Comparison of ENCODE assay signal across 16 cellular contexts in the genomic region with DNA sequence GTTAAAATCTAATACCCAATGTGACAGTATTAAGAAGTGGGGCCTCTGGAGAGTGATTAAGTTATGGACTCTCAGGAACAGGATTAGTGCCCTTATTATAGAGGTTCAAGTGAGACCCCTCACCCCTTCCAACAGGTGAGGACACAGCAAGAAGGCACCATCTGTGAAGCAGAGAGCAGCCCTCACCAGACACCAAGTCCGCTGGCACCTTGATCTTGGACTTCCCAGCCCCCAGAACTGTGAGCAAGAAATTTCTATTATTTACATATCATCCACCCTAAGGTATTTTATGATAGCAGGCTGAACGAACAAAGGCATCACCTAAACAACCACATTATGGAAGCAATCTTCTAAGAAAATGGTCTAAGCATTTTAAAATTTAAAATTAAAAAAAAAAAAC. TPM values are rescaled to one million over a fixed set of nuclear protein-coding genes. Genes with fewer than 3 reads are reported as not detected.
A peak's percentile ranks its signal among the peaks of the same experiment; 100 is the strongest.
DNase-seq lines count a peak whose midpoint lies in the region; ATAC-seq and TF ChIP-seq lines count a peak whose summit lies in the region.
"Had no signal": no experiment of that assay in that cellular context is flagged by ENCODE, and none has a peak within 500 bp of the region (broad histone marks: within the 10 kb centered on the region; RNA-seq: fewer than 3 reads in every experiment).

No MANE protein-coding gene starts in this region.

- intact Hi-C loops in transverse colon (cut with DNase I; ENCODE audit: low total_unique reads), result no loop called here

- H3K36me3 ChIP-seq in BLaER1 (peaks cover 27% of the 10 kb centered on the region), KOPT-K1 (ENCODE audit: insufficient read depth, low read length) (peaks cover 20% of the 10 kb centered on the region), rectal smooth muscle tissue (ENCODE audit: control insufficient read depth, insufficient read depth, low read length) (no peaks in the 10 kb centered on the region), transverse colon (no peaks in the 10 kb centered on the region)
- H3K36me3 ChIP-seq: HAP-1 had no signal

- WGBS in transverse colon (ENCODE audit: low coverage in 1 of 2), 2 donors, result 79 to 87% methylated on average over 2 of the region's 2 CpGs

- ATAC-seq in HG03378 (IDR thresholded peaks at IDR 0.05; ENCODE audit: unreplicated experiment) (no peak), GM19035 (IDR thresholded peaks at IDR 0.05; ENCODE audit: unreplicated experiment) (no peak)
- ATAC-seq: CD8-positive, alpha-beta T cell; GM12878 had no signal

- TF ChIP-seq EP300 in transverse colon (IDR thresholded peaks at IDR 0.05; ENCODE audit: low read depth), result no peak

- in situ Hi-C loops in transverse colon (cut with MboI; ENCODE audit: low pct_ligation_motif_present in 1 of 4, low pct_unique_long_range_greater_than_20kb in 1 of 4, low sequenced_read_pairs in 3 of 4), result no loop called here

- H3K4me2 ChIP-seq in BLaER1, result 0 out of 2 replicates have a peak overlapping the region, but pooled peaks have one; percentile 90

- H3K9me3 ChIP-seq in BLaER1 (no peaks in the 10 kb centered on the region), KOPT-K1 (ENCODE audit: insufficient read depth, low read length, poor library complexity, severe bottlenecking) (no peaks in the 10 kb centered on the region), transverse colon (no peaks in the 10 kb centered on the region)
- H3K9me3 ChIP-seq: HAP-1 had no signal

- H3K27ac ChIP-seq in BLaER1 (no peak overlapping the region), KOPT-K1 (ENCODE audit: low read depth, low read length, poor library complexity, severe bottlenecking) (peak overlapping the region; percentile 76), rectal smooth muscle tissue (ENCODE audit: low read depth, low read length) (peak overlapping the region; percentile 66), transverse colon (peak overlapping the region in 3 of 4 donors; percentile 11 to 96 (median 33))
- H3K27ac ChIP-seq: BLaER1 treated with 17β-estradiol and CSF1 and Interleukin-3, amounts not matched to agents 10 nM and 100 nM; GM23248 had no signal

- TF ChIP-seq POLR2A in transverse colon (IDR thresholded peaks at IDR 0.05), result no peak

- H3K9ac ChIP-seq in BLaER1, result no peak overlapping the region
- no peak overlapping the region for H3K9ac ChIP-seq in rectal smooth muscle tissue (ENCODE audit: low read length)
- H3K9ac ChIP-seq: BLaER1 treated with 17β-estradiol and CSF1 and Interleukin-3, amounts not matched to agents 10 nM and 100 nM; GM23248 had no signal

- H3K27me3 ChIP-seq in BLaER1 (no peaks in the 10 kb centered on the region), rectal smooth muscle tissue (ENCODE audit: control insufficient read depth, insufficient read depth, low read length) (no peaks in the 10 kb centered on the region), transverse colon (no peaks in the 10 kb centered on the region)

- H3K4me1 ChIP-seq in BLaER1 (peaks cover 60% of the 10 kb centered on the region), rectal smooth muscle tissue (ENCODE audit: control insufficient read depth, insufficient read depth, low read length) (peaks cover 34% of the 10 kb centered on the region), transverse colon (peaks cover 0 to 28% (median 15%) of the 10 kb centered on the region in 4 donors)

- TF ChIP-seq CTCF in transverse colon (IDR thresholded peaks at IDR 0.05), result no peak

- H4K20me1 ChIP-seq in BLaER1, result peaks cover 95% of the 10 kb centered on the region

- H3K4me3 ChIP-seq in BLaER1 (no peak overlapping the region), rectal smooth muscle tissue (ENCODE audit: low read length) (no peak overlapping the region), transverse colon (no peak overlapping the region)
- H3K4me3 ChIP-seq: BLaER1 treated with 17β-estradiol and CSF1 and Interleukin-3, amounts not matched to agents 10 nM and 100 nM; GM12878; GM23248; HAP-1 had no signal

- DNase-seq in transverse colon (no peak), cerebellar nuclear complex (lab: John Stamatoyannopoulos, UW) (no peak)
- DNase-seq: 8988T; Calu3; CD8-positive, alpha-beta T cell; DMS79 treated with DMSO at 0.1 percent for 48 hours; EL; GM23248 had no signal

RNA-seq across cellular contexts. Expression of gene HDAC4, which starts 59.0 kb away (rescaled TPM):
- 100 to 1,000 TPM in 2 of 4 donors, 10 to 100 TPM in 2; 33.9 to 192 (median 112) TPM for total RNA-seq in transverse colon
